8 cellular contexts compared by ENCODE assay signal in the genomic region with DNA sequence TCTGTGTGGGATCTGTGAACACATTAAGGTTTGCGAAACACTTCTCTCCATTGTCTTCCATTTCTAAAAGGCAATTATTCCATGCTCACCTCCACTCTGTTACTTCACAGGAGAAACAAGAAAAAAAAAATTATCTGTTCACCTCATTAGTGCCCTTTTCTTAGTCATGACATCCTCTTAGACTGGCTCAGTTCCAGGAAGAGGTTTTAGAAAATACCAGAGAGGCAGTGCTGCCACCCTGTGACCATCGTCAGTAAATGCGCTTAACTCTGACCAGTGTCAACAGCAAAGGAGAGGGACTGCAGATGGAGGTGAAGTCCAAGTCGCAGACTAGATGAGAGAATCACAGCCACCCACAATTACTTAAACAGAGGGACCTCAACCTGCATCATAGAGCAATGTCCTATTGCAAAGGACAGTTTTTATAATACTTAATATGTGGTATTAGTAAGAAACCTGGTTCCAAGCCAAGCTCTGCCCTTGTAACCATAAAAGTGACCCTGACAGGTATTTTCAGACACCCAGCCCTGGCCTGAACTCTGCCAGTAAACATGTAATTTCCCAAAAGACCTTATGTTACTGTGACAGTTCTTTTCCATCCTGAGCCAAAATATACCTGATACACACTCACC. TPM values are rescaled to one million over a fixed set of nuclear protein-coding genes. Genes with fewer than 3 reads are reported as not detected.
DNase-seq lines count a peak whose midpoint lies in the region; ATAC-seq and TF ChIP-seq lines count a peak whose summit lies in the region.

No MANE protein-coding gene starts in this region.

- no peak overlapping the region for H3K27ac Mint-ChIP-seq in neural crest cell (ENCODE audit: unreplicated experiment)
- H3K27ac Mint-ChIP-seq in type B pancreatic cell, result no peak overlapping the region

- no peak for TF ChIP-seq POLR2A in esophagus muscularis mucosa (IDR thresholded peaks at IDR 0.05; ENCODE audit: low read depth)

- TF ChIP-seq CTCF in esophagus muscularis mucosa (IDR thresholded peaks at IDR 0.05), result peak; percentile 25 to 49 (median 45)
- peak; percentile 65 for TF ChIP-seq CTCF in neural crest cell (conservative IDR thresholded peaks at IDR 0.05)
- peak; percentile 73 for TF ChIP-seq CTCF in type B pancreatic cell (conservative IDR thresholded peaks at IDR 0.05)

- H3K4me3 ChIP-seq in esophagus muscularis mucosa, result no peak overlapping the region

- DNase-seq in GDM1 (lab: John Stamatoyannopoulos, UW), result peak; percentile 64
- DNase-seq in HS-27A (ENCODE audit: low read depth), result peak; percentile 64
- peak; percentile 31 for DNase-seq in NOMO-1 treated with dmso at 0.1 percent for 144 hours (lab: John Stamatoyannopoulos, UW; ENCODE audit: unreplicated experiment)
- DNase-seq in activated T-cell treated with anti-CD3 and anti-CD28 coated beads for 1 hour (ENCODE audit: low read depth), result peak; percentile 51
- DNase-seq in esophagus muscularis mucosa (ENCODE audit: extremely low spot score), result no peak
- peak; percentile 19 for DNase-seq in neural crest cell (ENCODE audit: low read depth, low spot score)
- no peak for DNase-seq in type B pancreatic cell (ENCODE audit: extremely low spot score, unreplicated experiment)

- H3K36me3 ChIP-seq in esophagus muscularis mucosa, result no peaks in the 10 kb centered on the region

- H3K4me1 ChIP-seq in esophagus muscularis mucosa, result no peaks in the 10 kb centered on the region

- ATAC-seq in GM21515 (IDR thresholded peaks at IDR 0.05; ENCODE audit: unreplicated experiment), result no peak

- H3K4me1 Mint-ChIP-seq in neural crest cell (no peaks in the 10 kb centered on the region), type B pancreatic cell (ENCODE audit: unreplicated experiment) (no peaks in the 10 kb centered on the region)

- peaks cover 0 to 9% (median 4%) of the 10 kb centered on the region in 4 donors for H3K9me3 ChIP-seq in esophagus muscularis mucosa

- intact Hi-C loops in esophagus muscularis mucosa (cut with DNase I), result no loop called here

- H3K36me3 Mint-ChIP-seq in neural crest cell (ENCODE audit: low read depth) (no peaks in the 10 kb centered on the region), type B pancreatic cell (no peaks in the 10 kb centered on the region)

- H3K9me3 Mint-ChIP-seq in neural crest cell, result peaks cover 2% of the 10 kb centered on the region
- H3K9me3 Mint-ChIP-seq in type B pancreatic cell, result no peaks in the 10 kb centered on the region

- H3K4me3 Mint-ChIP-seq in neural crest cell, result no peak overlapping the region
- no peak overlapping the region for H3K4me3 Mint-ChIP-seq in type B pancreatic cell

- 24% methylated on average over 4 of the region's 4 CpGs for WGBS in esophagus muscularis mucosa

- peaks cover 0 to 54% (median 5%) of the 10 kb centered on the region in 4 donors for H3K27me3 ChIP-seq in esophagus muscularis mucosa

- H3K27me3 Mint-ChIP-seq in neural crest cell (ENCODE audit: low read depth), result peaks cover 23% of the 10 kb centered on the region
- H3K27me3 Mint-ChIP-seq in type B pancreatic cell, result peaks cover 10% of the 10 kb centered on the region

- no peak overlapping the region for H3K27ac ChIP-seq in esophagus muscularis mucosa (replicated peaks in 1 of 4)

- no peak for TF ChIP-seq EP300 in esophagus muscularis mucosa (IDR thresholded peaks at IDR 0.05)

RNA-seq across cellular contexts. Expression of gene CEACAM21, which starts 19.4 kb away (rescaled TPM):
- total RNA-seq in esophagus muscularis mucosa (1 to 10 TPM in 1 of 4 donors, under 1 TPM in 1, not detected in 2; 0.83 to 1.8 TPM), neural crest cell (0.75 and 1.1 TPM in 2 replicates), type B pancreatic cell (ENCODE audit: low replicate concordance) (not detected in 2 replicates)

RNA-seq across cellular contexts. Expression of gene CEACAM4, which starts 31.5 kb away (rescaled TPM):
- total RNA-seq in esophagus muscularis mucosa, result 1 to 10 TPM in 2 of 4 donors, under 1 TPM in 2; 0.46 to 3.3 (median 1.1) TPM
- total RNA-seq in neural crest cell, result not detected in 2 replicates
- total RNA-seq in type B pancreatic cell (ENCODE audit: low replicate concordance), result not detected in 2 replicates

Comparison
In these comparisons a context has a peak if more than half of its experiments do, and no peak if none do; other contexts are left out.
1. DNase-seq: peak in GDM1 (single experiment), HS-27A (single experiment), NOMO-1 treated with dmso at 0.1 percent for 144 hours (single experiment), activated T-cell treated with anti-CD3 and anti-CD28 coated beads for 1 hour (single experiment) and neural crest cell (single experiment); none in esophagus muscularis mucosa (single experiment) and type B pancreatic cell (single experiment).
2. Peak in every context shown above with its lines, with median percentiles within 50 percentile points of each other: CTCF ChIP-seq.